ENCODE assay signal across 25 cellular contexts in genomic region chr3:38828681-38829080, GRCh38. TPM values are rescaled to one million over a fixed set of nuclear protein-coding genes. Genes with fewer than 3 reads are reported as not detected.
"Had no signal": no experiment of that assay in that cellular context is flagged by ENCODE, and none has a peak within 500 bp of the region (broad histone marks: within the 10 kb centered on the region; RNA-seq: fewer than 3 reads in every experiment).

No MANE protein-coding gene starts in this region.

- H3K36me3 ChIP-seq: neutrophil, sigmoid colon, tibial artery had no signal

- H3K27me3 ChIP-seq: neutrophil, sigmoid colon, tibial artery had no signal

- H3K36me3 Mint-ChIP-seq: activated naive CD8-positive, alpha-beta T cell; brain; natural killer cell treated with Interleukin-12 subunit alpha and Interleukin-12 subunit beta and Interleukin-15 and Interleukin-18, amount 100 ng/mL, for 72 hours; WTC11 had no signal

- H3K27ac Mint-ChIP-seq: activated CD4-positive, alpha-beta T cell treated with anti-CD3 and anti-CD28 coated beads for 36 hours; activated naive CD8-positive, alpha-beta T cell; activated T-helper 1 cell treated with anti-CD3 and anti-CD28 coated beads, Interleukin-12 subunit alpha, Interleukin-12 subunit beta, Interleukin-2, Interleukin-4 antibody, amounts not matched to agents 30 ng/mL and 10 ng/mL and 1 ng/mL, durations not matched to agents 14 hours and 24 hours and 36 hours; brain; natural killer cell treated with Interleukin-12 subunit alpha and Interleukin-12 subunit beta and Interleukin-15 and Interleukin-18, amount 100 ng/mL, for 72 hours; WTC11 had no signal

- DNase-seq: activated CD4-positive, alpha-beta T cell treated with anti-CD3 and anti-CD28 coated beads for 36 hours; activated CD4-positive, alpha-beta T cell treated with anti-CD3 and anti-CD28 coated beads, Interleukin-2, amount 50 U/mL, for 48 hours; activated T-cell treated with anti-CD3 and anti-CD28 coated beads for 4 hours; amniotic stem cell; sigmoid colon; stimulated activated CD4-positive, alpha-beta T cell treated with anti-CD3 and anti-CD28 coated beads, Interleukin-12 subunit alpha, Interleukin-12 subunit beta, amount 100 ng/mL, for 4 hours; stimulated activated CD4-positive, alpha-beta T cell treated with anti-CD3 and anti-CD28 coated beads, Interleukin-1b, Interleukin-23, amount 100 ng/mL, for 48 hours; stimulated activated naive CD4-positive, alpha-beta T cell treated with Interleukin-2 at 50 U/mL for 16 hours had no signal

- H3K4me3 ChIP-seq: coronary artery, sigmoid colon, tibial artery had no signal

- H3K9me3 Mint-ChIP-seq: activated T-helper 1 cell treated with anti-CD3 and anti-CD28 coated beads, Interleukin-12 subunit alpha, Interleukin-12 subunit beta, Interleukin-2, Interleukin-4 antibody, amounts not matched to agents 30 ng/mL and 10 ng/mL and 1 ng/mL, durations not matched to agents 14 hours and 24 hours and 36 hours; central memory CD8-positive, alpha-beta T cell; natural killer cell treated with Interleukin-12 subunit alpha and Interleukin-12 subunit beta and Interleukin-15 and Interleukin-18, amount 100 ng/mL, for 72 hours had no signal

- H3K27me3 Mint-ChIP-seq: activated naive CD8-positive, alpha-beta T cell had no signal

- H3K4me1 Mint-ChIP-seq: activated CD4-positive, alpha-beta T cell treated with anti-CD3 and anti-CD28 coated beads for 36 hours; brain; central memory CD8-positive, alpha-beta T cell had no signal

- H3K27ac ChIP-seq: neutrophil had no signal

- H3K4me3 Mint-ChIP-seq: activated CD4-positive, alpha-beta T cell treated with anti-CD3 and anti-CD28 coated beads for 36 hours; activated naive CD8-positive, alpha-beta T cell; activated T-helper 1 cell treated with anti-CD3 and anti-CD28 coated beads, Interleukin-12 subunit alpha, Interleukin-12 subunit beta, Interleukin-2, Interleukin-4 antibody, amounts not matched to agents 30 ng/mL and 10 ng/mL and 1 ng/mL, durations not matched to agents 14 hours and 24 hours and 36 hours; brain; central memory CD8-positive, alpha-beta T cell; natural killer cell treated with Interleukin-12 subunit alpha and Interleukin-12 subunit beta and Interleukin-15 and Interleukin-18, amount 100 ng/mL, for 72 hours; WTC11 had no signal

- H3K9me3 ChIP-seq: neutrophil, sigmoid colon, tibial artery had no signal

- H3K4me1 ChIP-seq: sigmoid colon had no signal

- ATAC-seq: activated CD4-positive, alpha-beta T cell treated with anti-CD3 and anti-CD28 coated beads for 36 hours had no signal

RNA-seq across cellular contexts. Expression of gene SCN10A, which starts 12.7 kb away (rescaled TPM):
- total RNA-seq: activated CD4-positive, alpha-beta T cell treated with anti-CD3 and anti-CD28 coated beads for 36 hours; activated T-helper 1 cell treated with anti-CD3 and anti-CD28 coated beads, Interleukin-12 subunit alpha, Interleukin-12 subunit beta, Interleukin-2, Interleukin-4 antibody, amounts not matched to agents 30 ng/mL and 10 ng/mL and 1 ng/mL, durations not matched to agents 14 hours and 24 hours and 36 hours; fibroblast of villous mesenchyme; mesenteric fat pad; natural killer cell treated with Interleukin-12 subunit alpha and Interleukin-12 subunit beta and Interleukin-15 and Interleukin-18, amount 100 ng/mL, for 72 hours; renal cortical epithelial cell; sigmoid colon; subcutaneous adipose tissue; T-helper 2 cell treated with Interferon-gamma antibody and Interleukin-4, amounts not matched to agents 100 ng/mL and 5 ng/mL, for 36 hours; urinary bladder; WTC11 had no signal
- polyA plus RNA-seq: esophagus, liver, sigmoid colon, urinary bladder had no signal
